Comparison of ENCODE assay signal across 14 cellular contexts in genomic region chr18:37266290-37266689, GRCh38.
DNase-seq lines count a peak whose midpoint lies in the region; ATAC-seq and TF ChIP-seq lines count a peak whose summit lies in the region.
"Had no signal": no experiment of that assay in that cellular context is flagged by ENCODE, and none has a peak within 500 bp of the region (broad histone marks: within the 10 kb centered on the region; RNA-seq: fewer than 3 reads in every experiment).

No MANE protein-coding gene starts in this region.

- TF ChIP-seq CTCF in DOHH2 (IDR thresholded peaks at IDR 0.05; ENCODE audit: low read depth, low read length, poor library complexity, severe bottlenecking) (peak; percentile 45), HFF-Myc (IDR thresholded peaks at IDR 0.05; ENCODE audit: low read depth, low read length, missing control alignments) (peak; percentile 19)

- no peaks in the 10 kb centered on the region for H3K36me3 ChIP-seq in DOHH2 (ENCODE audit: control insufficient read depth, low read length)
- H3K36me3 ChIP-seq in mesendoderm (ENCODE audit: control insufficient read depth, insufficient read depth, low read length), result peaks cover 2% of the 10 kb centered on the region
- no peaks in the 10 kb centered on the region for H3K36me3 ChIP-seq in CD8-positive, alpha-beta memory T cell (ENCODE audit: insufficient read depth, low read length)
- H3K36me3 ChIP-seq: right atrium auricular region had no signal

- CTCF ChIA-PET in activated naive CD4-positive, alpha-beta T cell treated with anti-CD3 and anti-CD28 coated beads for 36 hours (lab: Charles Lee), result no interaction called here
- CTCF ChIA-PET in CD8-positive, alpha-beta memory T cell (lab: Charles Lee), result no interaction called here

- H3K4ac ChIP-seq in mesendoderm (ENCODE audit: low read depth, low read length), result no peak overlapping the region

- H4K8ac ChIP-seq in mesendoderm (ENCODE audit: low read depth, low read length), result no peak overlapping the region

- no peak overlapping the region for H3K23ac ChIP-seq in mesendoderm (ENCODE audit: low read length)

- H2BK15ac ChIP-seq in mesendoderm (replicated peaks; ENCODE audit: low read depth), result no peak overlapping the region

- H3K27me3 Mint-ChIP-seq in activated naive CD4-positive, alpha-beta T cell treated with anti-CD3 and anti-CD28 coated beads for 36 hours (ENCODE audit: low read depth), result peaks cover 17% of the 10 kb centered on the region
- H3K27me3 Mint-ChIP-seq in CD8-positive, alpha-beta memory T cell, result peaks cover 6 to 10% of the 10 kb centered on the region in 2 donors
- H3K27me3 Mint-ChIP-seq: activated naive CD4-positive, alpha-beta T cell treated with anti-CD3 and anti-CD28 coated beads, Interleukin-2, amount 10 ng/mL, durations not matched to agents 7 days and 5 days had no signal

- no peak overlapping the region for H2AK5ac ChIP-seq in mesendoderm (ENCODE audit: low read length)

- H3K4me3 Mint-ChIP-seq in activated naive CD4-positive, alpha-beta T cell treated with anti-CD3 and anti-CD28 coated beads for 36 hours, result no peak overlapping the region
- no peak overlapping the region for H3K4me3 Mint-ChIP-seq in CD8-positive, alpha-beta memory T cell
- H3K4me3 Mint-ChIP-seq: activated naive CD4-positive, alpha-beta T cell treated with anti-CD3 and anti-CD28 coated beads, Interleukin-2, amount 10 ng/mL, durations not matched to agents 7 days and 5 days; CD4-positive, CD25-positive, alpha-beta regulatory T cell had no signal

- WGBS in mesendoderm (ENCODE audit: extremely low coverage, insufficient coverage, low lambda C conversion rate), result no CpG with 5 or more reads among the region's 13 CpGs

- no peaks in the 10 kb centered on the region for H3K27me3 ChIP-seq in DOHH2 (ENCODE audit: control insufficient read depth, low read length)
- no peaks in the 10 kb centered on the region for H3K27me3 ChIP-seq in mesendoderm (ENCODE audit: insufficient read depth, low read length, poor library complexity)
- no peaks in the 10 kb centered on the region for H3K27me3 ChIP-seq in CD8-positive, alpha-beta memory T cell (ENCODE audit: insufficient read depth, low read length, poor library complexity, severe bottlenecking)
- H3K27me3 ChIP-seq: right atrium auricular region had no signal

- H3K4me1 Mint-ChIP-seq in activated naive CD4-positive, alpha-beta T cell treated with anti-CD3 and anti-CD28 coated beads for 36 hours (ENCODE audit: low read depth), result no peaks in the 10 kb centered on the region
- no peaks in the 10 kb centered on the region for H3K4me1 Mint-ChIP-seq in CD8-positive, alpha-beta memory T cell
- H3K4me1 Mint-ChIP-seq: activated naive CD4-positive, alpha-beta T cell treated with anti-CD3 and anti-CD28 coated beads, Interleukin-2, amount 10 ng/mL, durations not matched to agents 7 days and 5 days; CD4-positive, CD25-positive, alpha-beta regulatory T cell had no signal

- H3K36me3 Mint-ChIP-seq in activated naive CD4-positive, alpha-beta T cell treated with anti-CD3 and anti-CD28 coated beads for 36 hours (ENCODE audit: low read depth), result no peaks in the 10 kb centered on the region
- H3K36me3 Mint-ChIP-seq in CD8-positive, alpha-beta memory T cell, result no peaks in the 10 kb centered on the region
- H3K36me3 Mint-ChIP-seq: activated naive CD4-positive, alpha-beta T cell treated with anti-CD3 and anti-CD28 coated beads, Interleukin-2, amount 10 ng/mL, durations not matched to agents 7 days and 5 days; CD4-positive, CD25-positive, alpha-beta regulatory T cell had no signal

- peaks cover 2% of the 10 kb centered on the region for H3K9me3 Mint-ChIP-seq in activated naive CD4-positive, alpha-beta T cell treated with anti-CD3 and anti-CD28 coated beads for 36 hours
- peaks cover 0 to 7% (median 2%) of the 10 kb centered on the region in 5 donors for H3K9me3 Mint-ChIP-seq in CD8-positive, alpha-beta memory T cell

- POLR2A ChIA-PET in CD8-positive, alpha-beta memory T cell (lab: Charles Lee), result no interaction called here

- no peak overlapping the region for H4K5ac ChIP-seq in mesendoderm (ENCODE audit: low read length)

- DNase-seq in HFF-Myc (ENCODE audit: extremely low read depth, low read depth) (no peak), mesendoderm (peak; percentile 46), kidney glomerular epithelial cell (lab: John Stamatoyannopoulos, UW) (no peak), T-helper 2 cell (no peak)
- DNase-seq in activated naive CD4-positive, alpha-beta T cell treated with anti-CD3 and anti-CD28 coated beads for 36 hours, result no peak
- no peak for DNase-seq in CD8-positive, alpha-beta memory T cell
- DNase-seq: activated naive CD4-positive, alpha-beta T cell treated with anti-CD3 and anti-CD28 coated beads, Interleukin-2, amount 10 ng/mL, durations not matched to agents 7 days and 5 days; caudate nucleus; CD4-positive, CD25-positive, alpha-beta regulatory T cell; GM23248; NCI-H187 had no signal

- H2BK120ac ChIP-seq in mesendoderm (ENCODE audit: low read depth, low read length), result no peak overlapping the region

- H3K79me2 ChIP-seq in DOHH2 (ENCODE audit: control insufficient read depth, low read length) (no peaks in the 10 kb centered on the region), mesendoderm (ENCODE audit: control insufficient read depth, insufficient read depth, low read length) (no peaks in the 10 kb centered on the region)

- no peaks in the 10 kb centered on the region for H3F3A ChIP-seq in DOHH2 (ENCODE audit: control insufficient read depth, insufficient read depth)

- H2BK5ac ChIP-seq in mesendoderm (ENCODE audit: low read length), result no peak overlapping the region

- H3K4me2 ChIP-seq in DOHH2 (ENCODE audit: low read length) (no peak overlapping the region), mesendoderm (ENCODE audit: low read length) (no peak overlapping the region)

- no peak overlapping the region for H3K18ac ChIP-seq in mesendoderm (ENCODE audit: low read length)

- H3K4me3 ChIP-seq in DOHH2 (ENCODE audit: low read length) (no peak overlapping the region), HFF-Myc (replicated peaks; ENCODE audit: low read depth, low read length) (no peak overlapping the region), mesendoderm (ENCODE audit: low read length) (no peak overlapping the region)
- H3K4me3 ChIP-seq in CD8-positive, alpha-beta memory T cell (ENCODE audit: low read length), result no peak overlapping the region
- H3K4me3 ChIP-seq: GM23248, right atrium auricular region had no signal

- H3K27ac ChIP-seq in DOHH2 (ENCODE audit: low read depth, low read length) (no peak overlapping the region), mesendoderm (ENCODE audit: low read depth, low read length) (no peak overlapping the region)
- H3K27ac ChIP-seq in CD8-positive, alpha-beta memory T cell (ENCODE audit: low read depth, low read length), result no peak overlapping the region
- H3K27ac ChIP-seq: GM23248, right atrium auricular region had no signal

- no peaks in the 10 kb centered on the region for H4K20me1 ChIP-seq in DOHH2 (ENCODE audit: control insufficient read depth, insufficient read depth, low read depth, low read length)

- no peak overlapping the region for H3K27ac Mint-ChIP-seq in activated naive CD4-positive, alpha-beta T cell treated with anti-CD3 and anti-CD28 coated beads for 36 hours
- H3K27ac Mint-ChIP-seq in CD8-positive, alpha-beta memory T cell, result peak overlapping the region in 1 of 8 donors; percentile 75
- H3K27ac Mint-ChIP-seq: activated naive CD4-positive, alpha-beta T cell treated with anti-CD3 and anti-CD28 coated beads, Interleukin-2, amount 10 ng/mL, durations not matched to agents 7 days and 5 days; CD4-positive, CD25-positive, alpha-beta regulatory T cell had no signal

- H3K9ac ChIP-seq in mesendoderm (ENCODE audit: low read length), result no peak overlapping the region
- H3K9ac ChIP-seq: GM23248 had no signal

- H3K9me2 ChIP-seq in DOHH2 (replicated peaks; ENCODE audit: control insufficient read depth, low read length), result no peaks in the 10 kb centered on the region

- no peaks in the 10 kb centered on the region for H3K9me3 ChIP-seq in DOHH2 (ENCODE audit: control insufficient read depth, insufficient read depth, low read length)
- H3K9me3 ChIP-seq in CD8-positive, alpha-beta memory T cell (ENCODE audit: low read length), result no peaks in the 10 kb centered on the region
- H3K9me3 ChIP-seq: right atrium auricular region had no signal

- intact Hi-C loops in activated naive CD4-positive, alpha-beta T cell treated with anti-CD3 and anti-CD28 coated beads for 36 hours (cut with micrococcal nuclease), result no loop called here

- H3K4me1 ChIP-seq in DOHH2 (ENCODE audit: control insufficient read depth, low read length) (peaks cover 2% of the 10 kb centered on the region; the same call in 1 of the 2 replicates), mesendoderm (ENCODE audit: control insufficient read depth, low read depth, low read length) (no peaks in the 10 kb centered on the region)
- H3K4me1 ChIP-seq in CD8-positive, alpha-beta memory T cell (ENCODE audit: insufficient read depth, low read length), result no peaks in the 10 kb centered on the region
- H3K4me1 ChIP-seq: right atrium auricular region had no signal

- ATAC-seq in SK-N-SH treated with all-trans-retinoic acid at 6 μM for 48 hours, result peak; percentile 57; the same call in 2 of the 3 replicates

- no peaks in the 10 kb centered on the region for H3K79me1 ChIP-seq in mesendoderm (ENCODE audit: low read length)

- H3K56ac ChIP-seq in mesendoderm (ENCODE audit: low read length), result no peak overlapping the region

TF ChIP-seq in SK-N-SH treated with all-trans-retinoic acid at 6 μM for 48 hours, 23 proteins besides CTCF, POLR2A, EP300 and RAD21:
- TF ChIP-seq ZFP30 (CRISPR knock-in tag; IDR thresholded peaks at IDR 0.05), result no peak
